In genomic region chr22:35329114-35329847, GRCh38 we compare ENCODE assay signal across 1 cellular context.
TF ChIP-seq lines count a peak whose summit lies in the region.

No MANE protein-coding gene starts in this region.

TF ChIP-seq in HCT116, 20 proteins besides CTCF, POLR2A, EP300 and RAD21 (continued from another document):
- TF ChIP-seq, protein P1, sequence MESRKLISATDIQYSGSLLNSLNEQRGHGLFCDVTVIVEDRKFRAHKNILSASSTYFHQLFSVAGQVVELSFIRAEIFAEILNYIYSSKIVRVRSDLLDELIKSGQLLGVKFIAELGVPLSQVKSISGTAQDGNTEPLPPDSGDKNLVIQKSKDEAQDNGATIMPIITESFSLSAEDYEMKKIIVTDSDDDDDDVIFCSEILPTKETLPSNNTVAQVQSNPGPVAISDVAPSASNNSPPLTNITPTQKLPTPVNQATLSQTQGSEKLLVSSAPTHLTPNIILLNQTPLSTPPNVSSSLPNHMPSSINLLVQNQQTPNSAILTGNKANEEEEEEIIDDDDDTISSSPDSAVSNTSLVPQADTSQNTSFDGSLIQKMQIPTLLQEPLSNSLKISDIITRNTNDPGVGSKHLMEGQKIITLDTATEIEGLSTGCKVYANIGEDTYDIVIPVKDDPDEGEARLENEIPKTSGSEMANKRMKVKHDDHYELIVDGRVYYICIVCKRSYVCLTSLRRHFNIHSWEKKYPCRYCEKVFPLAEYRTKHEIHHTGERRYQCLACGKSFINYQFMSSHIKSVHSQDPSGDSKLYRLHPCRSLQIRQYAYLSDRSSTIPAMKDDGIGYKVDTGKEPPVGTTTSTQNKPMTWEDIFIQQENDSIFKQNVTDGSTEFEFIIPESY (IDR thresholded peaks at IDR 0.05; ENCODE audit: extremely low read depth, insufficient replicate concordance, low read length) = no peak
- TF ChIP-seq FOSL1 (IDR thresholded peaks at IDR 0.05; ENCODE audit: low read depth) (no peak), POLR2AphosphoS5 (IDR thresholded peaks at IDR 0.05; ENCODE audit: low read depth, low read length) (no peak), JUND (IDR thresholded peaks at IDR 0.05) (no peak), CBX3 (IDR thresholded peaks at IDR 0.05; ENCODE audit: low read depth) (no peak), YY1 (IDR thresholded peaks at IDR 0.05; ENCODE audit: extremely low read depth, insufficient replicate concordance, low read depth, low read length) (no peak), ZFX (IDR thresholded peaks at IDR 0.05) (no peak), SRF (IDR thresholded peaks at IDR 0.05; ENCODE audit: low read depth) (no peak), MAX (IDR thresholded peaks at IDR 0.05) (no peak), TCF7L2 (IDR thresholded peaks at IDR 0.05; ENCODE audit: borderline replicate concordance, extremely low read depth, insufficient read depth, insufficient read length) (no peak), SIN3A (IDR thresholded peaks at IDR 0.05; ENCODE audit: low read depth) (no peak), ELF1 (IDR thresholded peaks at IDR 0.05; ENCODE audit: borderline replicate concordance, low read depth) (no peak), EGR1 (IDR thresholded peaks at IDR 0.05; ENCODE audit: low read depth) (no peak), REST (IDR thresholded peaks at IDR 0.05; ENCODE audit: low read depth) (no peak)
- TF ChIP-seq, protein P2, sequence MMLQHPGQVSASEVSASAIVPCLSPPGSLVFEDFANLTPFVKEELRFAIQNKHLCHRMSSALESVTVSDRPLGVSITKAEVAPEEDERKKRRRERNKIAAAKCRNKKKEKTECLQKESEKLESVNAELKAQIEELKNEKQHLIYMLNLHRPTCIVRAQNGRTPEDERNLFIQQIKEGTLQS (IDR thresholded peaks at IDR 0.05) = no peak
